In the genomic region with DNA sequence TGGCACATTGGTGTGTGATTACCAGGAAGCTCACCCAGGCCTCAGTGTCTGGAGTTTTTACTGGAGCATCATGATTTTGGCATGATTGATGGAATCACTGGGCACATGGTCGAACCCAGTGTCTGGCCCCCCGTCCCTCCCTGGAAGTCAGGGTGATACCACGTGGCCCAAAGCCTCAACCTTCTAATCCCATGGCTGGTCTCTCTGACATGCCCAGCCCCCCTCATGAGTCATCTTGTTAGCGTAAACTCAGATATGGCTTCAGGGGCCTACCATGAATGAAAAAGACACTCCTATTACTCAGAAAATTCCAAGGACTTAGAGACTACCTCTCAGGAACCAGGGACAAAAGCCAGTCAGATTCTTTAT, we compare ENCODE assay signal across 1 cellular context.
TF ChIP-seq lines count a peak whose summit lies in the region.

No MANE protein-coding gene starts in this region.

TF ChIP-seq in HepG2, 621 proteins besides CTCF, POLR2A, EP300 and RAD21 (continued from another document):
- TF ChIP-seq, protein P1, sequence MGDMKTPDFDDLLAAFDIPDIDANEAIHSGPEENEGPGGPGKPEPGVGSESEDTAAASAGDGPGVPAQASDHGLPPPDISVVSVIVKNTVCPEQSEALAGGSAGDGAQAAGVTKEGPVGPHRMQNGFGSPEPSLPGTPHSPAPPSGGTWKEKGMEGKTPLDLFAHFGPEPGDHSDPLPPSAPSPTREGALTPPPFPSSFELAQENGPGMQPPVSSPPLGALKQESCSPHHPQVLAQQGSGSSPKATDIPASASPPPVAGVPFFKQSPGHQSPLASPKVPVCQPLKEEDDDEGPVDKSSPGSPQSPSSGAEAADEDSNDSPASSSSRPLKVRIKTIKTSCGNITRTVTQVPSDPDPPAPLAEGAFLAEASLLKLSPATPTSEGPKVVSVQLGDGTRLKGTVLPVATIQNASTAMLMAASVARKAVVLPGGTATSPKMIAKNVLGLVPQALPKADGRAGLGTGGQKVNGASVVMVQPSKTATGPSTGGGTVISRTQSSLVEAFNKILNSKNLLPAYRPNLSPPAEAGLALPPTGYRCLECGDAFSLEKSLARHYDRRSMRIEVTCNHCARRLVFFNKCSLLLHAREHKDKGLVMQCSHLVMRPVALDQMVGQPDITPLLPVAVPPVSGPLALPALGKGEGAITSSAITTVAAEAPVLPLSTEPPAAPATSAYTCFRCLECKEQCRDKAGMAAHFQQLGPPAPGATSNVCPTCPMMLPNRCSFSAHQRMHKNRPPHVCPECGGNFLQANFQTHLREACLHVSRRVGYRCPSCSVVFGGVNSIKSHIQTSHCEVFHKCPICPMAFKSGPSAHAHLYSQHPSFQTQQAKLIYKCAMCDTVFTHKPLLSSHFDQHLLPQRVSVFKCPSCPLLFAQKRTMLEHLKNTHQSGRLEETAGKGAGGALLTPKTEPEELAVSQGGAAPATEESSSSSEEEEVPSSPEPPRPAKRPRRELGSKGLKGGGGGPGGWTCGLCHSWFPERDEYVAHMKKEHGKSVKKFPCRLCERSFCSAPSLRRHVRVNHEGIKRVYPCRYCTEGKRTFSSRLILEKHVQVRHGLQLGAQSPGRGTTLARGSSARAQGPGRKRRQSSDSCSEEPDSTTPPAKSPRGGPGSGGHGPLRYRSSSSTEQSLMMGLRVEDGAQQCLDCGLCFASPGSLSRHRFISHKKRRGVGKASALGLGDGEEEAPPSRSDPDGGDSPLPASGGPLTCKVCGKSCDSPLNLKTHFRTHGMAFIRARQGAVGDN (CRISPR knock-in tag; IDR thresholded peaks at IDR 0.05): peak; percentile 69
- TF ChIP-seq, protein P2, sequence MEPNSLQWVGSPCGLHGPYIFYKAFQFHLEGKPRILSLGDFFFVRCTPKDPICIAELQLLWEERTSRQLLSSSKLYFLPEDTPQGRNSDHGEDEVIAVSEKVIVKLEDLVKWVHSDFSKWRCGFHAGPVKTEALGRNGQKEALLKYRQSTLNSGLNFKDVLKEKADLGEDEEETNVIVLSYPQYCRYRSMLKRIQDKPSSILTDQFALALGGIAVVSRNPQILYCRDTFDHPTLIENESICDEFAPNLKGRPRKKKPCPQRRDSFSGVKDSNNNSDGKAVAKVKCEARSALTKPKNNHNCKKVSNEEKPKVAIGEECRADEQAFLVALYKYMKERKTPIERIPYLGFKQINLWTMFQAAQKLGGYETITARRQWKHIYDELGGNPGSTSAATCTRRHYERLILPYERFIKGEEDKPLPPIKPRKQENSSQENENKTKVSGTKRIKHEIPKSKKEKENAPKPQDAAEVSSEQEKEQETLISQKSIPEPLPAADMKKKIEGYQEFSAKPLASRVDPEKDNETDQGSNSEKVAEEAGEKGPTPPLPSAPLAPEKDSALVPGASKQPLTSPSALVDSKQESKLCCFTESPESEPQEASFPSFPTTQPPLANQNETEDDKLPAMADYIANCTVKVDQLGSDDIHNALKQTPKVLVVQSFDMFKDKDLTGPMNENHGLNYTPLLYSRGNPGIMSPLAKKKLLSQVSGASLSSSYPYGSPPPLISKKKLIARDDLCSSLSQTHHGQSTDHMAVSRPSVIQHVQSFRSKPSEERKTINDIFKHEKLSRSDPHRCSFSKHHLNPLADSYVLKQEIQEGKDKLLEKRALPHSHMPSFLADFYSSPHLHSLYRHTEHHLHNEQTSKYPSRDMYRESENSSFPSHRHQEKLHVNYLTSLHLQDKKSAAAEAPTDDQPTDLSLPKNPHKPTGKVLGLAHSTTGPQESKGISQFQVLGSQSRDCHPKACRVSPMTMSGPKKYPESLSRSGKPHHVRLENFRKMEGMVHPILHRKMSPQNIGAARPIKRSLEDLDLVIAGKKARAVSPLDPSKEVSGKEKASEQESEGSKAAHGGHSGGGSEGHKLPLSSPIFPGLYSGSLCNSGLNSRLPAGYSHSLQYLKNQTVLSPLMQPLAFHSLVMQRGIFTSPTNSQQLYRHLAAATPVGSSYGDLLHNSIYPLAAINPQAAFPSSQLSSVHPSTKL (CRISPR knock-in tag; IDR thresholded peaks at IDR 0.05): 0 out of 2 replicates have a peak, but pooled peaks have one; percentile 20
- TF ChIP-seq HOXA3 (CRISPR knock-in tag; IDR thresholded peaks at IDR 0.05): 0 out of 2 replicates have a peak, but pooled peaks have one; percentile 5
- TF ChIP-seq KLF11 (CRISPR knock-in tag; IDR thresholded peaks at IDR 0.05): 0 out of 2 replicates have a peak, but pooled peaks have one; percentile 15
- TF ChIP-seq, protein P3, sequence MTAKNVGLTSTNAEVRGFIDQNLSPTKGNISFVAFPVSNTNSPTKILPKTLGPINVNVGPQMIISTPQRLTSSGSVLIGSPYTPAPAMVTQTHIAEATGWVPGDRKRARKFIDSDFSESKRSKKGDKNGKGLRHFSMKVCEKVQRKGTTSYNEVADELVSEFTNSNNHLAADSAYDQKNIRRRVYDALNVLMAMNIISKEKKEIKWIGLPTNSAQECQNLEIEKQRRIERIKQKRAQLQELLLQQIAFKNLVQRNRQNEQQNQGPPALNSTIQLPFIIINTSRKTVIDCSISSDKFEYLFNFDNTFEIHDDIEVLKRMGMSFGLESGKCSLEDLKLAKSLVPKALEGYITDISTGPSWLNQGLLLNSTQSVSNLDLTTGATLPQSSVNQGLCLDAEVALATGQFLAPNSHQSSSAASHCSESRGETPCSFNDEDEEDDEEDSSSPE (CRISPR knock-in tag; IDR thresholded peaks at IDR 0.05): peak; percentile 31; the same call in 1 of the 2 replicates
- TF ChIP-seq DMAP1 (CRISPR knock-in tag; IDR thresholded peaks at IDR 0.05): peak; percentile 62; the same call in 1 of the 2 replicates
- TF ChIP-seq MTA3 (CRISPR knock-in tag; IDR thresholded peaks at IDR 0.05): no peak
- 0 out of 2 replicates have a peak, but pooled peaks have one; percentile 3 for TF ChIP-seq ZNF225 (CRISPR knock-in tag; IDR thresholded peaks at IDR 0.05)
- 0 out of 2 replicates have a peak, but pooled peaks have one; percentile 6 for TF ChIP-seq POLR2G (IDR thresholded peaks at IDR 0.05; ENCODE audit: low read depth, low read length)
- TF ChIP-seq RFXAP (CRISPR knock-in tag; IDR thresholded peaks at IDR 0.05; ENCODE audit: borderline replicate concordance): no peak
- TF ChIP-seq, protein P4, sequence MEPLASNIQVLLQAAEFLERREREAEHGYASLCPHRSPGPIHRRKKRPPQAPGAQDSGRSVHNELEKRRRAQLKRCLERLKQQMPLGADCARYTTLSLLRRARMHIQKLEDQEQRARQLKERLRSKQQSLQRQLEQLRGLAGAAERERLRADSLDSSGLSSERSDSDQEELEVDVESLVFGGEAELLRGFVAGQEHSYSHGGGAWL (CRISPR knock-in tag; IDR thresholded peaks at IDR 0.05): 0 out of 2 replicates have a peak, but pooled peaks have one; percentile 45
- no peak for TF ChIP-seq ZNF263 (CRISPR knock-in tag; IDR thresholded peaks at IDR 0.05)
- TF ChIP-seq POLR2AphosphoS2 (IDR thresholded peaks at IDR 0.05; ENCODE audit: low read depth, low read length): no peak
- no peak for TF ChIP-seq GFI1 (CRISPR knock-in tag; IDR thresholded peaks at IDR 0.05; ENCODE audit: borderline replicate concordance)
- TF ChIP-seq ZSCAN9 (CRISPR knock-in tag; IDR thresholded peaks at IDR 0.05; ENCODE audit: borderline replicate concordance): 0 out of 2 replicates have a peak, but pooled peaks have one; percentile 18
- TF ChIP-seq KDM6A (CRISPR knock-in tag; IDR thresholded peaks at IDR 0.05; ENCODE audit: low read depth): no peak; the same call in 1 of the 2 replicates
- no peak for TF ChIP-seq DNMT1 (CRISPR knock-in tag; IDR thresholded peaks at IDR 0.05)
- TF ChIP-seq, protein P5, sequence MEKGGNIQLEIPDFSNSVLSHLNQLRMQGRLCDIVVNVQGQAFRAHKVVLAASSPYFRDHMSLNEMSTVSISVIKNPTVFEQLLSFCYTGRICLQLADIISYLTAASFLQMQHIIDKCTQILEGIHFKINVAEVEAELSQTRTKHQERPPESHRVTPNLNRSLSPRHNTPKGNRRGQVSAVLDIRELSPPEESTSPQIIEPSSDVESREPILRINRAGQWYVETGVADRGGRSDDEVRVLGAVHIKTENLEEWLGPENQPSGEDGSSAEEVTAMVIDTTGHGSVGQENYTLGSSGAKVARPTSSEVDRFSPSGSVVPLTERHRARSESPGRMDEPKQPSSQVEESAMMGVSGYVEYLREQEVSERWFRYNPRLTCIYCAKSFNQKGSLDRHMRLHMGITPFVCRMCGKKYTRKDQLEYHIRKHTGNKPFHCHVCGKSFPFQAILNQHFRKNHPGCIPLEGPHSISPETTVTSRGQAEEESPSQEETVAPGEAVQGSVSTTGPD (CRISPR knock-in tag; IDR thresholded peaks at IDR 0.05): no peak
- TF ChIP-seq, protein P6, sequence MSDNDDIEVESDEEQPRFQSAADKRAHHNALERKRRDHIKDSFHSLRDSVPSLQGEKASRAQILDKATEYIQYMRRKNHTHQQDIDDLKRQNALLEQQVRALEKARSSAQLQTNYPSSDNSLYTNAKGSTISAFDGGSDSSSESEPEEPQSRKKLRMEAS (IDR thresholded peaks at IDR 0.05): peak; percentile 94
- peak; percentile 40; the same call in 1 of the 2 replicates for TF ChIP-seq RARA (CRISPR knock-in tag; IDR thresholded peaks at IDR 0.05)
- TF ChIP-seq FOSL1 (CRISPR knock-in tag; IDR thresholded peaks at IDR 0.05; ENCODE audit: borderline replicate concordance): peak; percentile 93
- peak; percentile 68; the same call in 1 of the 2 replicates for TF ChIP-seq HOXA5 (CRISPR knock-in tag; IDR thresholded peaks at IDR 0.05)
- TF ChIP-seq, protein P7, sequence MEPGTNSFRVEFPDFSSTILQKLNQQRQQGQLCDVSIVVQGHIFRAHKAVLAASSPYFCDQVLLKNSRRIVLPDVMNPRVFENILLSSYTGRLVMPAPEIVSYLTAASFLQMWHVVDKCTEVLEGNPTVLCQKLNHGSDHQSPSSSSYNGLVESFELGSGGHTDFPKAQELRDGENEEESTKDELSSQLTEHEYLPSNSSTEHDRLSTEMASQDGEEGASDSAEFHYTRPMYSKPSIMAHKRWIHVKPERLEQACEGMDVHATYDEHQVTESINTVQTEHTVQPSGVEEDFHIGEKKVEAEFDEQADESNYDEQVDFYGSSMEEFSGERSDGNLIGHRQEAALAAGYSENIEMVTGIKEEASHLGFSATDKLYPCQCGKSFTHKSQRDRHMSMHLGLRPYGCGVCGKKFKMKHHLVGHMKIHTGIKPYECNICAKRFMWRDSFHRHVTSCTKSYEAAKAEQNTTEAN (CRISPR knock-in tag; conservative IDR thresholded peaks at IDR 0.05): no peak; the same call in 1 of the 2 replicates
TF ChIP-seq in HepG2: peak in this region for 70.
